24 cellular contexts compared by ENCODE assay signal in genomic region chr7:36602975-36603887, GRCh38.
DNase-seq lines count a peak whose midpoint lies in the region; ATAC-seq and TF ChIP-seq lines count a peak whose summit lies in the region.
"Had no signal": no experiment of that assay in that cellular context is flagged by ENCODE, and none has a peak within 500 bp of the region (broad histone marks: within the 10 kb centered on the region; RNA-seq: fewer than 3 reads in every experiment).

No MANE protein-coding gene starts in this region.

- peak; percentile 31 to 70 for ATAC-seq in activated naive CD4-positive, alpha-beta T cell treated with anti-CD3 and anti-CD28 coated beads, Interleukin-2, amount 50 U/mL, for 72 hours
- ATAC-seq in activated T-helper 17 cell treated with anti-CD3 and anti-CD28 coated beads, Interleukin-2, amount 50 U/mL, for 72 hours (replicated peaks): peak; percentile 54
- ATAC-seq in right lobe of liver (peak; percentile 77 to 85 (median 82)), GM19452 (IDR thresholded peaks at IDR 0.05; ENCODE audit: unreplicated experiment) (no peak)
- ATAC-seq: lower lobe of right lung, SK-N-SH treated with all-trans-retinoic acid at 6 μM for 48 hours, WTC11 had no signal

- H3K9me3 ChIP-seq in right lobe of liver (no peaks in the 10 kb centered on the region), tibial artery (no peaks in the 10 kb centered on the region)
- H3K9me3 ChIP-seq: BLaER1, lower lobe of right lung, spleen, upper lobe of left lung had no signal

- H3K27ac ChIP-seq in right lobe of liver (peak overlapping the region in 2 of 3 donors; percentile 5 to 72), tibial artery (no peak overlapping the region)
- H3K27ac ChIP-seq: BLaER1, epithelial cell of prostate, lower lobe of right lung had no signal

- peak overlapping the region; percentile 15 to 17 for H3K27ac Mint-ChIP-seq in activated naive CD4-positive, alpha-beta T cell treated with anti-CD3 and anti-CD28 coated beads, Interleukin-2, amount 50 U/mL, for 72 hours
- peak overlapping the region; percentile 62 for H3K27ac Mint-ChIP-seq in activated T-helper 17 cell treated with anti-CD3 and anti-CD28 coated beads, Interleukin-2, amount 50 U/mL, for 72 hours
- H3K27ac Mint-ChIP-seq: WTC11 had no signal

- no peak overlapping the region for H3K4me3 Mint-ChIP-seq in activated T-helper 17 cell treated with anti-CD3 and anti-CD28 coated beads, Interleukin-2, amount 50 U/mL, for 72 hours
- H3K4me3 Mint-ChIP-seq: WTC11 had no signal

- H3K36me3 Mint-ChIP-seq in activated naive CD4-positive, alpha-beta T cell treated with anti-CD3 and anti-CD28 coated beads, Interleukin-2, amount 50 U/mL, for 72 hours: no peaks in the 10 kb centered on the region
- H3K36me3 Mint-ChIP-seq in activated T-helper 17 cell treated with anti-CD3 and anti-CD28 coated beads, Interleukin-2, amount 50 U/mL, for 72 hours (ENCODE audit: low read depth): no peaks in the 10 kb centered on the region
- H3K36me3 Mint-ChIP-seq: WTC11 had no signal

- peaks cover 0 to 3% of the 10 kb centered on the region in 2 donors for H3K9me3 Mint-ChIP-seq in activated naive CD4-positive, alpha-beta T cell treated with anti-CD3 and anti-CD28 coated beads, Interleukin-2, amount 50 U/mL, for 72 hours
- no peaks in the 10 kb centered on the region for H3K9me3 Mint-ChIP-seq in activated T-helper 17 cell treated with anti-CD3 and anti-CD28 coated beads, Interleukin-2, amount 50 U/mL, for 72 hours
- H3K9me3 Mint-ChIP-seq: WTC11 had no signal

- DNase-seq in activated naive CD4-positive, alpha-beta T cell treated with anti-CD3 and anti-CD28 coated beads, Interleukin-2, amount 50 U/mL, for 72 hours (ENCODE audit: low spot score in 2 of 2): no peak
- no peak for DNase-seq in activated naive CD4-positive, alpha-beta T cell treated with Interleukin-2 at 50 U/mL for 16 hours
- DNase-seq in right lobe of liver (peak in 1 of 3 donors; percentile 63), tibial artery (no peak), NCI-H748 (lab: John Stamatoyannopoulos, UW; ENCODE audit: unreplicated experiment) (no peak), posterior cingulate gyrus (no peak)
- DNase-seq: ACHN; activated effector memory CD4-positive, alpha-beta T cell treated with Interleukin-2 at 50 U/mL for 16 hours; central memory CD4-positive, alpha-beta T cell; GOT3; lower lobe of right lung; NCI-H1092; NCI-H187 treated with DMSO at 0.1 percent for 48 hours; NCI-H748 treated with DMSO at 0.1 percent for 48 hours; spleen; stimulated activated CD4-positive, alpha-beta T cell treated with anti-CD3 and anti-CD28 coated beads, Interleukin-4, amount 100 ng/mL, for 4 hours; T1000; upper lobe of left lung had no signal

- H3K4me3 ChIP-seq in right lobe of liver (no peak overlapping the region), tibial artery (no peak overlapping the region)
- H3K4me3 ChIP-seq: BLaER1, lower lobe of right lung, upper lobe of left lung had no signal

- no peaks in the 10 kb centered on the region for H3K36me3 ChIP-seq in right lobe of liver
- no peaks in the 10 kb centered on the region for H3K36me3 ChIP-seq in tibial artery
- H3K36me3 ChIP-seq: BLaER1, lower lobe of right lung, upper lobe of left lung had no signal

- WGBS in right lobe of liver (ENCODE audit: insufficient coverage, low coverage, low lambda C conversion rate, missing lambda C conversion rate): 56% methylated on average over 7 of the region's 7 CpGs

- H3K4me1 Mint-ChIP-seq in activated T-helper 17 cell treated with anti-CD3 and anti-CD28 coated beads, Interleukin-2, amount 50 U/mL, for 72 hours: peaks cover 7% of the 10 kb centered on the region

- H3K27me3 ChIP-seq in right lobe of liver (no peaks in the 10 kb centered on the region), tibial artery (peaks cover 0 to 4% of the 10 kb centered on the region in 2 donors)
- H3K27me3 ChIP-seq: BLaER1, spleen, upper lobe of left lung had no signal

- H3K4me1 ChIP-seq in right lobe of liver (peaks cover 0 to 10% (median 0%) of the 10 kb centered on the region in 4 donors), tibial artery (no peaks in the 10 kb centered on the region)

- no peak for TF ChIP-seq POLR2A in right lobe of liver (IDR thresholded peaks at IDR 0.05)

- TF ChIP-seq CTCF in right lobe of liver (IDR thresholded peaks at IDR 0.05) (no peak), tibial artery (IDR thresholded peaks at IDR 0.05) (no peak)

- intact Hi-C loops in right lobe of liver (cut with DNase I): no loop called here
- intact Hi-C loops in tibial artery (cut with DNase I; ENCODE audit: low total_unique reads): no loop called here
- intact Hi-C loops in posterior cingulate gyrus (cut with DNase I): no loop called here

- peaks cover 8% of the 10 kb centered on the region for H3K27me3 Mint-ChIP-seq in activated T-helper 17 cell treated with anti-CD3 and anti-CD28 coated beads, Interleukin-2, amount 50 U/mL, for 72 hours

Comparison
In these comparisons a context has a peak if more than half of its experiments do, and no peak if none do; other contexts are left out.
1. H3K27ac ChIP-seq: peak in right lobe of liver (2 of 3); none in tibial artery (0 of 2).